Comparison of ENCODE assay signal across 8 cellular contexts in the genomic region with DNA sequence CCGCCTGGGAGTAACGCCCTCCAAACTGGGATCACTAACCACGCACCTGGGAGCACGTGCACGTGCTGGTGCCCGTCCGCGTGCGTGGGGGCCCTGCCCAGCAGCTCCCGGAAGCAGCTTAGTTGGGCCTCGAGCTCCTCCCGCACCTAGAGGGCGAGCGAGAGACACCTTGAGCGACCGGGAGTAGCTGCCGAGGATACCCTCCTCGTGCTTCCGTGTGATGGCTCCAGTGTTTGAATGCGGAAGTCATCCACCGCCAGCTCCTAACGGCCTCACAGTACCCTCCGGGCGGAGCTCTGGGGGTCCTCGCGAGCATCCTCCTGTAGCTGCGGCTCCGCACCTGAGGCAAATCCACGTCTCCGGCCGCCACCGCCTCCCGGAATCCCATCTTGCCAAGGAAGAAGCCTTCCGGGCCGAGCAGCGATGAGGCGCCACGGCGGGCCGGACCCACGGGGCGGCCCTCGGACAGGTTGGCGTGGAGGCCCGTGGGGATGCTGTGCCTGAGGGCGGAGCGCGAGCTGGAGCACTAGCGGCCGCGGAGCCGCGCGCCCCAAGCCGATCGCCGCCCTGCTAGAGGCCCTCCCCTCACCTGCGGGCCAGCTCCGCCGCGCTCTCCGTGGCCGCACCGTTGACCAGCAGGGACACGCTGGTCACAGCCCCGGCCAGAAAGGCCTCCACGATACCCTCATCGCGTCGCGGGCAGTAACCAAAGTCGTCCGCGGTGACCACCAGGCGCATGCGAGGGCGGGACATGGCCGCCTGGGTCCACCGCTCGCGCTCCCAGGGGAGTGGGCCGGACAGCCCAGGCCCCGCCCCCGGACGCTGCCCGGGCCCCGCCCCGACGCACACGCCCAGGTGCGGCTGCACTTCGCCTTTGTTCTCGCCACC. TPM values are rescaled to one million over a fixed set of nuclear protein-coding genes. Genes with fewer than 3 reads are reported as not detected.
A peak's percentile ranks its signal among the peaks of the same experiment; 100 is the strongest.
DNase-seq lines count a peak whose midpoint lies in the region; ATAC-seq and TF ChIP-seq lines count a peak whose summit lies in the region.

A gene with protein sequence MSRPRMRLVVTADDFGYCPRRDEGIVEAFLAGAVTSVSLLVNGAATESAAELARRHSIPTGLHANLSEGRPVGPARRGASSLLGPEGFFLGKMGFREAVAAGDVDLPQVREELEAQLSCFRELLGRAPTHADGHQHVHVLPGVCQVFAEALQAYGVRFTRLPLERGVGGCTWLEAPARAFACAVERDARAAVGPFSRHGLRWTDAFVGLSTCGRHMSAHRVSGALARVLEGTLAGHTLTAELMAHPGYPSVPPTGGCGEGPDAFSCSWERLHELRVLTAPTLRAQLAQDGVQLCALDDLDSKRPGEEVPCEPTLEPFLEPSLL (minus strand): TSS at position 761 of the 888 bp plus-strand sequence. CDS start 8 bp downstream, at position 753.

- H2AFZ ChIP-seq in smooth muscle cell (ENCODE audit: low read depth), result peak within 1 kb of the TSS; percentile 1

- H3K4me2 ChIP-seq in smooth muscle cell, result peak within 1 kb of the TSS; percentile 93

- TF ChIP-seq CTCF in VCaP (conservative IDR thresholded peaks at IDR 0.05), result peak; percentile 70
- peak; percentile 38 for TF ChIP-seq CTCF in smooth muscle cell (IDR thresholded peaks at IDR 0.05; ENCODE audit: borderline replicate concordance, insufficient read depth, poor library complexity, severe bottlenecking)

- H3K9me3 ChIP-seq in smooth muscle cell (replicated peaks; ENCODE audit: low read depth), result no peaks in the 10 kb centered on the region

- H3K27ac ChIP-seq in VCaP (peak within 1 kb of the TSS; percentile 95), smooth muscle cell (ENCODE audit: low read depth) (peak within 1 kb of the TSS; percentile 7)

- DNase-seq in AG08395 (ENCODE audit: low spot score) (peak; percentile 95), NCI-H2196 treated with DMSO at 0.1 percent for 48 hours (lab: John Stamatoyannopoulos, UW; ENCODE audit: unreplicated experiment) (peak; percentile 69), T47D (ENCODE audit: low read depth in 1 of 2, low spot score in 1 of 2) (peak; percentile 66 to 94), iPS-NIHi7 (ENCODE audit: extremely low spot score) (peak; percentile 95), smooth muscle cell (lab: John Stamatoyannopoulos, UW; ENCODE audit: unreplicated experiment) (peak; percentile 56)

- H3F3A ChIP-seq in smooth muscle cell (ENCODE audit: low read depth), result no peaks in the 10 kb centered on the region

- H3K4me3 ChIP-seq in smooth muscle cell, result peak within 1 kb of the TSS; percentile 80

- peak; percentile 75 for ATAC-seq in GM18907 (IDR thresholded peaks at IDR 0.05; ENCODE audit: unreplicated experiment)
- peak; percentile 68 for ATAC-seq in HG03139 (IDR thresholded peaks at IDR 0.05; ENCODE audit: unreplicated experiment)

- H3K9ac ChIP-seq in smooth muscle cell (ENCODE audit: low read depth), result peak within 1 kb of the TSS; percentile 71

- peaks cover 2% of the 10 kb centered on the region for H3K79me2 ChIP-seq in smooth muscle cell (ENCODE audit: low read depth)

- H3K4me1 ChIP-seq in smooth muscle cell (ENCODE audit: low read depth), result no peaks in the 10 kb centered on the region

- 1% methylated on average over 85 of the region's 93 CpGs for WGBS in smooth muscle cell (ENCODE audit: low lambda C conversion rate)

- no peaks in the 10 kb centered on the region for H3K36me3 ChIP-seq in smooth muscle cell (ENCODE audit: low read depth)

- no peaks in the 10 kb centered on the region for H3K27me3 ChIP-seq in smooth muscle cell (ENCODE audit: low read depth)

- peaks cover 46% of the 10 kb centered on the region for H4K20me1 ChIP-seq in smooth muscle cell (ENCODE audit: low read depth)

- in situ Hi-C loops in T47D (cut with HindIII; ENCODE audit: low pct_unique_long_range_greater_than_20kb, low sequenced_read_pairs), result no loop called here

RNA-seq across cellular contexts. Expression of the gene that starts here (rescaled TPM):
- total RNA-seq in smooth muscle cell, result 12.0 and 19.3 TPM in 2 replicates
- 15.2 and 17.2 TPM in 2 replicates for polyA plus RNA-seq in smooth muscle cell

Comparison
In these comparisons a context has a peak if more than half of its experiments do, and no peak if none do; other contexts are left out.
1. Peak in every context shown above with its lines: DNase-seq, ATAC-seq, H3K4me3 ChIP-seq and H3K27ac ChIP-seq.